ENCODE assay signal across 2 cellular contexts in genomic region chr22:24289781-24290181, GRCh38.
A peak's percentile ranks its signal among the peaks of the same experiment; 100 is the strongest.
TF ChIP-seq lines count a peak whose summit lies in the region.

No MANE protein-coding gene starts in this region.

TF ChIP-seq in HEK293, 187 proteins besides CTCF, POLR2A, EP300 and RAD21 (continued from another document):
- TF ChIP-seq, protein P1, sequence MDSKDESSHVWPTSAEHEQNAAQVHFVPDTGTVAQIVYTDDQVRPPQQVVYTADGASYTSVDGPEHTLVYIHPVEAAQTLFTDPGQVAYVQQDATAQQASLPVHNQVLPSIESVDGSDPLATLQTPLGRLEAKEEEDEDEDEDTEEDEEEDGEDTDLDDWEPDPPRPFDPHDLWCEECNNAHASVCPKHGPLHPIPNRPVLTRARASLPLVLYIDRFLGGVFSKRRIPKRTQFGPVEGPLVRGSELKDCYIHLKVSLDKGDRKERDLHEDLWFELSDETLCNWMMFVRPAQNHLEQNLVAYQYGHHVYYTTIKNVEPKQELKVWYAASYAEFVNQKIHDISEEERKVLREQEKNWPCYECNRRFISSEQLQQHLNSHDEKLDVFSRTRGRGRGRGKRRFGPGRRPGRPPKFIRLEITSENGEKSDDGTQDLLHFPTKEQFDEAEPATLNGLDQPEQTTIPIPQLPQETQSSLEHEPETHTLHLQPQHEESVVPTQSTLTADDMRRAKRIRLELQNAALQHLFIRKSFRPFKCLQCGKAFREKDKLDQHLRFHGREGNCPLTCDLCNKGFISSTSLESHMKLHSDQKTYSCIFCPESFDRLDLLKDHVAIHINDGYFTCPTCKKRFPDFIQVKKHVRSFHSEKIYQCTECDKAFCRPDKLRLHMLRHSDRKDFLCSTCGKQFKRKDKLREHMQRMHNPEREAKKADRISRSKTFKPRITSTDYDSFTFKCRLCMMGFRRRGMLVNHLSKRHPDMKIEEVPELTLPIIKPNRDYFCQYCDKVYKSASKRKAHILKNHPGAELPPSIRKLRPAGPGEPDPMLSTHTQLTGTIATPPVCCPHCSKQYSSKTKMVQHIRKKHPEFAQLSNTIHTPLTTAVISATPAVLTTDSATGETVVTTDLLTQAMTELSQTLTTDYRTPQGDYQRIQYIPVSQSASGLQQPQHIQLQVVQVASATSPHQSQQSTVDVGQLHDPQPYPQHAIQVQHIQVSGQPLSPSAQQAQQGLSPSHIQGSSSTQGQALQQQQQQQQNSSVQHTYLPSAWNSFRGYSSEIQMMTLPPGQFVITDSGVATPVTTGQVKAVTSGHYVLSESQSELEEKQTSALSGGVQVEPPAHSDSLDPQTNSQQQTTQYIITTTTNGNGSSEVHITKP (tag by site-specific recombination; IDR thresholded peaks at IDR 0.05) = 0 out of 2 replicates have a peak, but pooled peaks have one; percentile 11
- no peak for TF ChIP-seq KLF9 (tag by site-specific recombination; IDR thresholded peaks at IDR 0.05; ENCODE audit: low read depth)
- peak; percentile 72; the same call in 1 of the 2 replicates for TF ChIP-seq PRDM1 (tag by site-specific recombination; IDR thresholded peaks at IDR 0.05)
- 0 out of 2 replicates have a peak, but pooled peaks have one; percentile 38 for TF ChIP-seq ZBTB17 (tag by site-specific recombination; IDR thresholded peaks at IDR 0.05)
- peak; percentile 86 for TF ChIP-seq MZF1 (tag by site-specific recombination; IDR thresholded peaks at IDR 0.05; ENCODE audit: borderline replicate concordance)
- TF ChIP-seq, protein P2, sequence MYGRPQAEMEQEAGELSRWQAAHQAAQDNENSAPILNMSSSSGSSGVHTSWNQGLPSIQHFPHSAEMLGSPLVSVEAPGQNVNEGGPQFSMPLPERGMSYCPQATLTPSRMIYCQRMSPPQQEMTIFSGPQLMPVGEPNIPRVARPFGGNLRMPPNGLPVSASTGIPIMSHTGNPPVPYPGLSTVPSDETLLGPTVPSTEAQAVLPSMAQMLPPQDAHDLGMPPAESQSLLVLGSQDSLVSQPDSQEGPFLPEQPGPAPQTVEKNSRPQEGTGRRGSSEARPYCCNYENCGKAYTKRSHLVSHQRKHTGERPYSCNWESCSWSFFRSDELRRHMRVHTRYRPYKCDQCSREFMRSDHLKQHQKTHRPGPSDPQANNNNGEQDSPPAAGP (tag by site-specific recombination; IDR thresholded peaks at IDR 0.05) = no peak

TF ChIP-seq in liver, 16 proteins besides CTCF, POLR2A, EP300 and RAD21 (continued from another document):
- no peak for TF ChIP-seq ZBTB33 (IDR thresholded peaks at IDR 0.05)
- TF ChIP-seq EGR1 (IDR thresholded peaks at IDR 0.05; ENCODE audit: low read depth in 2 of 2) = no peak
